In the genomic region with DNA sequence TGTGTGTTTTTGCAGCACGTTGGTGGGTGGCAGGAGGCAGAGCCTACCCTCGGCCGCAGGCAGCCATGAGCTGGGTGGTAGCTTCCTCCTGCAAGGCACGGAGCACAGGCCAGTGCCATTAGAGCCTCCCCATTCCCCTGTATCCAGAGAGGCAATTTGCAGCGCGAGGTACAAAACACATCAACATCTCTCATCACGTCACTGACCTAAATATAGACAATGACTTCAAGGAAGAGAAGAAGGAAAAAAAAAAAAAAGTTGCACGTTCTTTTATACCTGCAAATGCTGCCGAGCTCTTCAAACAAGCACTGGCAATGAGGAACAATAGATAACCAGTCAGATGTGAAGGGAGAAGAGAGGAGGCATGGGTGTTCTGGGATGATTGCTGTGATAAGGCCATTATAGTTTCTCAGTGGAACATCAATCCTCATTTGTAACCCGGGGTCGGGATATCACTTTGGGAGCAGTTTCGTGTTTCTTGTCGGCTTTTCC, we compare ENCODE assay signal across 17 cellular contexts.
A peak's percentile ranks its signal among the peaks of the same experiment; 100 is the strongest.
DNase-seq lines count a peak whose midpoint lies in the region; ATAC-seq and TF ChIP-seq lines count a peak whose summit lies in the region.
"Had no signal": no experiment of that assay in that cellular context is flagged by ENCODE, and none has a peak within 500 bp of the region (broad histone marks: within the 10 kb centered on the region; RNA-seq: fewer than 3 reads in every experiment).

No MANE protein-coding gene starts in this region.

- H3K9me3 ChIP-seq in endodermal cell (ENCODE audit: control insufficient read depth, low read length): peaks cover 14% of the 10 kb centered on the region
- peaks cover 4% of the 10 kb centered on the region for H3K9me3 ChIP-seq in neural progenitor cell (ENCODE audit: low read depth)
- H3K9me3 ChIP-seq: ascending aorta, esophagus squamous epithelium had no signal

- H3K27me3 ChIP-seq in endodermal cell (ENCODE audit: control insufficient read depth, insufficient read depth, low read length, poor library complexity, severe bottlenecking) (no peaks in the 10 kb centered on the region), neural progenitor cell (no peaks in the 10 kb centered on the region)
- H3K27me3 ChIP-seq: ascending aorta, esophagus squamous epithelium had no signal

- peak overlapping the region; percentile 6 for H3K4me3 Mint-ChIP-seq in endodermal cell
- peak overlapping the region; percentile 22 for H3K4me3 Mint-ChIP-seq in neural progenitor cell
- H3K4me3 Mint-ChIP-seq: CD4-positive, CD25-positive, alpha-beta regulatory T cell had no signal

- no peaks in the 10 kb centered on the region for H3K79me2 ChIP-seq in neural progenitor cell (ENCODE audit: low read depth)

- H3K36me3 ChIP-seq in endodermal cell (ENCODE audit: control insufficient read depth, insufficient read depth, low read length) (peaks cover 12% of the 10 kb centered on the region), neural progenitor cell (peaks cover 5% of the 10 kb centered on the region)
- H3K36me3 ChIP-seq: ascending aorta, esophagus squamous epithelium had no signal

- H3K27me3 Mint-ChIP-seq in endodermal cell (ENCODE audit: insufficient read depth): no peaks in the 10 kb centered on the region
- H3K27me3 Mint-ChIP-seq in neural progenitor cell (ENCODE audit: insufficient read depth, low read depth): peaks cover 6% of the 10 kb centered on the region

- 59 to 60% methylated on average over 8 to 13 of the region's 13 CpGs for WGBS in endodermal cell (ENCODE audit: insufficient coverage in 1 of 2, insufficient read length in 1 of 2), 2 experiments

- H3K4me2 ChIP-seq in neural progenitor cell: peak overlapping the region; percentile 67

- peak overlapping the region; percentile 65 for H2AFZ ChIP-seq in neural progenitor cell (replicated peaks)

- H3K36me3 Mint-ChIP-seq in endodermal cell (ENCODE audit: low read depth) (peaks cover 22% of the 10 kb centered on the region), neural progenitor cell (peaks cover 9% of the 10 kb centered on the region)
- H3K36me3 Mint-ChIP-seq: CD4-positive, CD25-positive, alpha-beta regulatory T cell had no signal

- no peaks in the 10 kb centered on the region for H4K20me1 ChIP-seq in neural progenitor cell (ENCODE audit: low read depth)

- ATAC-seq in HG03439 (IDR thresholded peaks at IDR 0.05; ENCODE audit: unreplicated experiment) (no peak), GM19035 (IDR thresholded peaks at IDR 0.05; ENCODE audit: unreplicated experiment) (no peak)
- ATAC-seq: left colon had no signal

- H3K4me1 ChIP-seq in endodermal cell (ENCODE audit: control insufficient read depth, insufficient read depth, low read length): peaks cover 24% of the 10 kb centered on the region
- H3K4me1 ChIP-seq in neural progenitor cell: peaks cover 56% of the 10 kb centered on the region
- H3K4me1 ChIP-seq: ascending aorta, esophagus squamous epithelium had no signal

- H3K4me1 Mint-ChIP-seq in endodermal cell: peaks cover 48% of the 10 kb centered on the region
- H3K4me1 Mint-ChIP-seq in neural progenitor cell: peaks cover 58% of the 10 kb centered on the region
- H3K4me1 Mint-ChIP-seq: CD4-positive, CD25-positive, alpha-beta regulatory T cell had no signal

- H3K27ac Mint-ChIP-seq in endodermal cell (peak overlapping the region; percentile 90), neural progenitor cell (peak overlapping the region; percentile 80)

- H3F3A ChIP-seq in neural progenitor cell (ENCODE audit: low read depth): peaks cover 46% of the 10 kb centered on the region

- H3K27ac ChIP-seq in endodermal cell (ENCODE audit: low read depth, low read length) (peak overlapping the region; percentile 58), neural progenitor cell (peak overlapping the region; percentile 63)
- H3K27ac ChIP-seq: 22Rv1, ascending aorta, esophagus squamous epithelium had no signal

- TF ChIP-seq CTCF in endodermal cell (conservative IDR thresholded peaks at IDR 0.05) (no peak), neural progenitor cell (IDR thresholded peaks at IDR 0.05) (no peak)

- H3K9me3 Mint-ChIP-seq in endodermal cell: peaks cover 10% of the 10 kb centered on the region
- H3K9me3 Mint-ChIP-seq in neural progenitor cell: peaks cover 11% of the 10 kb centered on the region
- H3K9me3 Mint-ChIP-seq: CD4-positive, CD25-positive, alpha-beta regulatory T cell had no signal

- H3K9ac ChIP-seq in endodermal cell (ENCODE audit: extremely low read depth, low read length, poor library complexity, severe bottlenecking) (peak overlapping the region; percentile 7), neural progenitor cell (no peak overlapping the region)

- peak in 2 of 3 experiments; percentile 53 to 60 for DNase-seq in NCI-H1417 (lab: John Stamatoyannopoulos, UW)
- no peak for DNase-seq in NCI-H1417 treated with DMSO at 0.1 percent for 48 hours (lab: John Stamatoyannopoulos, UW)
- peak; percentile 65 for DNase-seq in NCI-H2107 treated with DMSO at 0.1 percent for 48 hours (lab: John Stamatoyannopoulos, UW; ENCODE audit: unreplicated experiment)
- no peak for DNase-seq in endodermal cell
- DNase-seq in neural progenitor cell (ENCODE audit: low spot score): peak; percentile 33
- DNase-seq in ureter (ENCODE audit: low spot score): no peak
- DNase-seq: CD4-positive, CD25-positive, alpha-beta regulatory T cell; cortex of kidney; esophagus squamous epithelium; left colon; NCI-H226; stimulated activated CD4-positive, alpha-beta T cell treated with anti-CD3 and anti-CD28 coated beads, Interleukin-15, amount 100 ng/mL, for 24 hours; SW 1271 had no signal

- peak overlapping the region; percentile 31 for H3K4me3 ChIP-seq in endodermal cell (ENCODE audit: low read length)
- H3K4me3 ChIP-seq in neural progenitor cell: peak overlapping the region; percentile 0
- H3K4me3 ChIP-seq: ascending aorta, esophagus squamous epithelium had no signal

Comparison
In these comparisons a context has a peak if more than half of its experiments do, and no peak if none do; other contexts are left out.
1. DNase-seq: peak in NCI-H1417 (2 of 3), NCI-H2107 treated with DMSO at 0.1 percent for 48 hours (single experiment) and neural progenitor cell (single experiment); none in NCI-H1417 treated with DMSO at 0.1 percent for 48 hours (single experiment), endodermal cell (single experiment) and ureter (single experiment).